In genomic region chr20:35120012-35120701, GRCh38 we compare ENCODE assay signal across 9 cellular contexts. TPM values are rescaled to one million over a fixed set of nuclear protein-coding genes. Genes with fewer than 3 reads are reported as not detected.
DNase-seq lines count a peak whose midpoint lies in the region; ATAC-seq and TF ChIP-seq lines count a peak whose summit lies in the region.
"Had no signal": no experiment of that assay in that cellular context is flagged by ENCODE, and none has a peak within 500 bp of the region (broad histone marks: within the 10 kb centered on the region; RNA-seq: fewer than 3 reads in every experiment).

No MANE protein-coding gene starts in this region.

- H3K9ac ChIP-seq in OCI-LY3 (ENCODE audit: low read length), result no peak overlapping the region

- H3K4me1 Mint-ChIP-seq in central memory CD8-positive, alpha-beta T cell, result no peaks in the 10 kb centered on the region

- peaks cover 73% of the 10 kb centered on the region for H3K36me3 Mint-ChIP-seq in central memory CD8-positive, alpha-beta T cell (ENCODE audit: insufficient read depth)

- H3K4me1 ChIP-seq in OCI-LY3 (ENCODE audit: low read length) (no peaks in the 10 kb centered on the region), testis (no peaks in the 10 kb centered on the region)

- intact Hi-C loops in testis (cut with DNase I; ENCODE audit: low total_unique reads), result no loop called here

- no peaks in the 10 kb centered on the region for H3K79me2 ChIP-seq in OCI-LY3 (ENCODE audit: low read length)

- H3K36me3 ChIP-seq in OCI-LY3 (replicated peaks; ENCODE audit: low read depth, low read length) (peaks cover 54% of the 10 kb centered on the region), testis (ENCODE audit: low read depth, missing control alignments) (no peaks in the 10 kb centered on the region)

- H3K27ac ChIP-seq in OCI-LY3 (ENCODE audit: low read length), result peak overlapping the region; percentile 13; the same call in 1 of the 2 replicates
- no peak overlapping the region for H3K27ac ChIP-seq in testis

- ATAC-seq in central memory CD8-positive, alpha-beta T cell (replicated peaks; ENCODE audit: extremely low read depth, poor library complexity, severe bottlenecking), result no peak
- ATAC-seq in omental fat pad (ENCODE audit: low FRiP score) (peak; percentile 49), HG03439 (IDR thresholded peaks at IDR 0.05; ENCODE audit: unreplicated experiment) (no peak), HG03025 (IDR thresholded peaks at IDR 0.05; ENCODE audit: low FRiP score, unreplicated experiment) (no peak)

- no peaks in the 10 kb centered on the region for H4K20me1 ChIP-seq in OCI-LY3 (ENCODE audit: insufficient read depth, low read length)

- no peak overlapping the region for H3K4me3 Mint-ChIP-seq in central memory CD8-positive, alpha-beta T cell

- H3K9me3 Mint-ChIP-seq in central memory CD8-positive, alpha-beta T cell, result no peaks in the 10 kb centered on the region

- peak; percentile 57 for DNase-seq in GDM1 (lab: John Stamatoyannopoulos, UW)
- no peak for DNase-seq in central memory CD8-positive, alpha-beta T cell (ENCODE audit: low spot score in 2 of 2)
- DNase-seq in omental fat pad (ENCODE audit: low spot score), result no peak
- DNase-seq in testis, result no peak
- no peak for DNase-seq in hippocampal formation (lab: John Stamatoyannopoulos, UW)
- DNase-seq: NCI-H2227 treated with DMSO at 0.1 percent for 48 hours had no signal

- H3K27ac Mint-ChIP-seq in central memory CD8-positive, alpha-beta T cell (ENCODE audit: low read depth), result peak overlapping the region; percentile 17

- H3K9me3 ChIP-seq in OCI-LY3 (ENCODE audit: insufficient read depth, low read length), result no peaks in the 10 kb centered on the region
- no peaks in the 10 kb centered on the region for H3K9me3 ChIP-seq in testis

- H3K27me3 ChIP-seq in OCI-LY3 (ENCODE audit: low read depth, low read length) (no peaks in the 10 kb centered on the region), testis (no peaks in the 10 kb centered on the region)

- H3K4me2 ChIP-seq in OCI-LY3 (ENCODE audit: low read length), result no peak overlapping the region

- no peaks in the 10 kb centered on the region for H3K27me3 Mint-ChIP-seq in central memory CD8-positive, alpha-beta T cell

- TF ChIP-seq CTCF in OCI-LY3 (IDR thresholded peaks at IDR 0.05; ENCODE audit: low read depth, low read length), result no peak
- TF ChIP-seq CTCF in omental fat pad (IDR thresholded peaks at IDR 0.05), result no peak
- TF ChIP-seq CTCF in testis (IDR thresholded peaks at IDR 0.05), result no peak

- H2AFZ ChIP-seq in OCI-LY3 (ENCODE audit: low read depth, low read length), result no peak overlapping the region

- H3K4me3 ChIP-seq in OCI-LY3 (ENCODE audit: low read length) (no peak overlapping the region), testis (no peak overlapping the region)

- 85 to 88% methylated on average over 8 of the region's 8 CpGs for WGBS in testis, 2 donors

- no peak for TF ChIP-seq POLR2A in testis (IDR thresholded peaks at IDR 0.05)

RNA-seq across cellular contexts. Expression of gene EDEM2, which starts 27.0 kb away (rescaled TPM):
- total RNA-seq in omental fat pad (10 to 100 TPM; 21.1 to 37.4 (median 26.8) TPM), testis (10 to 100 TPM; 14.0 to 16.9 TPM)
- 15.7 TPM for polyA plus RNA-seq in testis (ENCODE audit: insufficient read depth, low read depth, low replicate concordance)

RNA-seq across cellular contexts. Expression of gene TRPC4AP, which starts 27.6 kb away (rescaled TPM):
- 10 to 100 TPM; 59.3 to 87.0 (median 70.1) TPM for total RNA-seq in omental fat pad
- 10 to 100 TPM; 76.6 to 78.4 TPM for total RNA-seq in testis
- 68.8 TPM for polyA plus RNA-seq in testis (ENCODE audit: insufficient read depth, low read depth, low replicate concordance)

RNA-seq across cellular contexts. Expression of gene PROCR, which starts 51.7 kb away (rescaled TPM):
- 100 to 1,000 TPM; 124 to 266 (median 151) TPM for total RNA-seq in omental fat pad
- 1 to 10 TPM; 7.2 to 8.2 TPM for total RNA-seq in testis
- polyA plus RNA-seq in testis (ENCODE audit: insufficient read depth, low read depth, low replicate concordance), result 23.6 TPM

Comparison
In these comparisons a context has a peak if more than half of its experiments do, and no peak if none do; other contexts are left out.
1. RNA of gene PROCR, which starts 51.7 kb away (total RNA-seq): 124 to 266 TPM in omental fat pad; 7.2 to 8.2 TPM in testis; every median in the first group is over 10 times any median in the second.